In genomic region chr10:32057041-32057372, GRCh38 we compare ENCODE assay signal across 8 cellular contexts. TPM values are rescaled to one million over a fixed set of nuclear protein-coding genes. Genes with fewer than 3 reads are reported as not detected.
DNase-seq lines count a peak whose midpoint lies in the region; TF ChIP-seq lines count a peak whose summit lies in the region.

No MANE protein-coding gene starts in this region.

- no peaks in the 10 kb centered on the region for H3K27me3 Mint-ChIP-seq in CD8-positive, alpha-beta memory T cell

- H3K36me3 Mint-ChIP-seq in CD8-positive, alpha-beta memory T cell = peaks cover 0 to 20% (median 0%) of the 10 kb centered on the region in 3 donors

- no peak for DNase-seq in CD8-positive, alpha-beta memory T cell
- no peak for DNase-seq in OCI-LY7 (ENCODE audit: low spot score)
- DNase-seq in epithelial cell of esophagus (ENCODE audit: low read depth) = no peak
- DNase-seq in trophoblast cell = no peak
- no peak for DNase-seq in NCI-H1105 treated with DMSO at 0.1 percent for 48 hours (lab: John Stamatoyannopoulos, UW)
- no peak for DNase-seq in activated CD4-positive, CD25-positive, alpha-beta regulatory T cell (lab: John Stamatoyannopoulos, UW)
- DNase-seq in NOMO-1 (lab: John Stamatoyannopoulos, UW; ENCODE audit: unreplicated experiment in 2 of 2) = no peak
- DNase-seq in AG08396 (ENCODE audit: low spot score) = no peak

- no peaks in the 10 kb centered on the region for H3K9me3 ChIP-seq in CD8-positive, alpha-beta memory T cell (ENCODE audit: low read length)
- H3K9me3 ChIP-seq in OCI-LY7 (ENCODE audit: low read length) (no peaks in the 10 kb centered on the region), trophoblast cell (ENCODE audit: insufficient read depth, low read depth, low read length) (no peaks in the 10 kb centered on the region)

- intact Hi-C loops in OCI-LY7 (cut with micrococcal nuclease; ENCODE audit: unreplicated experiment) = loop anchor here (2.0 to 10.0 kb wide), 4 partner anchors 130 to 1352 kb away; partner anchors contain the start of genes ARHGAP12 and ZEB1

- peak overlapping the region; percentile 61 to 96 (median 92) for H3K27ac Mint-ChIP-seq in CD8-positive, alpha-beta memory T cell

- no peaks in the 10 kb centered on the region for H3K27me3 ChIP-seq in CD8-positive, alpha-beta memory T cell (ENCODE audit: insufficient read depth, low read length, poor library complexity, severe bottlenecking)
- no peaks in the 10 kb centered on the region for H3K27me3 ChIP-seq in trophoblast cell (ENCODE audit: insufficient read depth, low read length)

- H4K91ac ChIP-seq in trophoblast cell (ENCODE audit: low read depth, low read length) = no peak overlapping the region

- CTCF ChIA-PET in CD8-positive, alpha-beta memory T cell (lab: Charles Lee) = no interaction called here
- CTCF ChIA-PET in OCI-LY7 (lab: Charles Lee; ENCODE audit: unreplicated experiment) = no interaction called here

- H3K79me1 ChIP-seq in trophoblast cell (ENCODE audit: low read length) = peaks cover 11% of the 10 kb centered on the region

- no peak overlapping the region for H3K23ac ChIP-seq in trophoblast cell (ENCODE audit: low read length)

- no peaks in the 10 kb centered on the region for H3K36me3 ChIP-seq in CD8-positive, alpha-beta memory T cell (ENCODE audit: insufficient read depth, low read length)
- H3K36me3 ChIP-seq in OCI-LY7 (ENCODE audit: insufficient read depth, low read length) (peaks cover 31% of the 10 kb centered on the region), trophoblast cell (ENCODE audit: control insufficient read depth in 1 of 2, insufficient read depth in 2 of 2, low read length in 2 of 2) (no peaks in the 10 kb centered on the region)

- no peak overlapping the region for H2BK5ac ChIP-seq in trophoblast cell (ENCODE audit: low read depth, low read length, poor library complexity)

- peak overlapping the region; percentile 19 for H3K4ac ChIP-seq in trophoblast cell (ENCODE audit: low read depth, low read length)

- H3K18ac ChIP-seq in trophoblast cell (ENCODE audit: low read length) = no peak overlapping the region

- peak overlapping the region; percentile 95 to 100 (median 98) for H3K4me3 Mint-ChIP-seq in CD8-positive, alpha-beta memory T cell

- TSS peak; percentile 88 for BruUV-seq in OCI-LY7 (replicated peaks; lab: Mats Ljungman, UMichigan)

- H2BK12ac ChIP-seq in trophoblast cell (ENCODE audit: low read length) = peak overlapping the region; percentile 45

- peaks cover 32% of the 10 kb centered on the region for H3K4me1 ChIP-seq in CD8-positive, alpha-beta memory T cell (ENCODE audit: insufficient read depth, low read length)
- H3K4me1 ChIP-seq in OCI-LY7 (ENCODE audit: insufficient read depth, low read length, poor library complexity, severe bottlenecking) (peaks cover 27% of the 10 kb centered on the region), trophoblast cell (ENCODE audit: control insufficient read depth in 1 of 2, insufficient read depth in 2 of 2, low read length in 2 of 2) (peaks cover 2 to 5% of the 10 kb centered on the region in 2 experiments)

- H3K27ac ChIP-seq in CD8-positive, alpha-beta memory T cell (ENCODE audit: low read depth, low read length) = no peak overlapping the region
- H3K27ac ChIP-seq in OCI-LY7 (ENCODE audit: low read depth, low read length, poor library complexity, severe bottlenecking) (peak overlapping the region; percentile 78), trophoblast cell (ENCODE audit: low read depth, low read length) (no peak overlapping the region)

- H3K79me2 ChIP-seq in OCI-LY7 (ENCODE audit: insufficient read depth, low read depth, low read length) (peaks cover 45% of the 10 kb centered on the region), trophoblast cell (ENCODE audit: control insufficient read depth, insufficient read depth, low read length, poor library complexity) (peaks cover 14% of the 10 kb centered on the region)

- H3K9ac ChIP-seq in trophoblast cell (ENCODE audit: low read length) = no peak overlapping the region

- no peak overlapping the region for H3K14ac ChIP-seq in trophoblast cell (ENCODE audit: low read length)

- no peak overlapping the region for H2BK120ac ChIP-seq in trophoblast cell (ENCODE audit: insufficient read depth, low read length, poor library complexity)

- peak overlapping the region; percentile 97 for H3K4me2 ChIP-seq in OCI-LY7 (ENCODE audit: low read length)
- peak overlapping the region; percentile 76 for H3K4me2 ChIP-seq in trophoblast cell (ENCODE audit: low read length)

- TF ChIP-seq CTCF in OCI-LY7 (conservative IDR thresholded peaks at IDR 0.05; ENCODE audit: low read length) (no peak), epithelial cell of esophagus (IDR thresholded peaks at IDR 0.05; ENCODE audit: insufficient read depth, low read depth, low read length, missing control alignments) (no peak)

- H2AK5ac ChIP-seq in trophoblast cell (ENCODE audit: low read length) = peak overlapping the region; percentile 85

- H3K4me1 Mint-ChIP-seq in CD8-positive, alpha-beta memory T cell = peaks cover 38 to 46% (median 45%) of the 10 kb centered on the region in 3 donors

- POLR2A ChIA-PET in CD8-positive, alpha-beta memory T cell (lab: Charles Lee) = no interaction called here
- POLR2A ChIA-PET in OCI-LY7 (lab: Charles Lee) = interaction anchor here (0.6 to 1.3 kb wide), 4 partner anchors 45 to 258 kb away, joined by 3 to 9 read pairs (median 4); no protein-coding TSS in a partner anchor

- WGBS in trophoblast cell (ENCODE audit: extremely low coverage, insufficient coverage, insufficient read length) = no CpG with 5 or more reads among the region's 8 CpGs

- peak overlapping the region; percentile 100; the same call in 1 of the 2 replicates for H2AFZ ChIP-seq in OCI-LY7 (ENCODE audit: low read length)
- no peak overlapping the region for H2AFZ ChIP-seq in trophoblast cell (ENCODE audit: insufficient read depth, low read length, poor library complexity)

- H4K8ac ChIP-seq in trophoblast cell (ENCODE audit: low read depth, low read length) = no peak overlapping the region

- H4K20me1 ChIP-seq in OCI-LY7 (ENCODE audit: insufficient read depth, low read length) = peaks cover 31% of the 10 kb centered on the region

- no peaks in the 10 kb centered on the region for H3K9me3 Mint-ChIP-seq in CD8-positive, alpha-beta memory T cell

- H3K4me3 ChIP-seq in CD8-positive, alpha-beta memory T cell (ENCODE audit: low read length) = peak overlapping the region; percentile 67
- peak overlapping the region; percentile 87 for H3K4me3 ChIP-seq in OCI-LY7 (ENCODE audit: low read depth, low read length, poor library complexity, severe bottlenecking)
- H3K4me3 ChIP-seq in epithelial cell of esophagus (ENCODE audit: low read length) = peak overlapping the region; percentile 91
- no peak overlapping the region for H3K4me3 ChIP-seq in trophoblast cell (ENCODE audit: low read depth, low read length)

- no peaks in the 10 kb centered on the region for H3K9me2 ChIP-seq in OCI-LY7 (ENCODE audit: insufficient read depth, low read length)

- peak overlapping the region; percentile 16 for H4K12ac ChIP-seq in trophoblast cell (ENCODE audit: low read depth, low read length)

RNA-seq across cellular contexts. Expression of gene KIF5B, which starts 0.8 kb away (rescaled TPM):
- 10 to 100 TPM; 97.4 to 98.5 TPM for total RNA-seq in CD8-positive, alpha-beta memory T cell
- polyA plus RNA-seq in CD8-positive, alpha-beta memory T cell = 26.1 TPM
- 63.8 and 73.8 TPM in 2 replicates for total RNA-seq in OCI-LY7 (2014; rRNA removed; shearing (Covaris generic))
- 81.3 and 90.1 TPM in 2 replicates for total RNA-seq in OCI-LY7 (2022)
- 99.0 and 102 TPM in 2 replicates for polyA plus RNA-seq in trophoblast cell (2013)
